9 cellular contexts compared by ENCODE assay signal in genomic region chrX:129678881-129679195, GRCh38. TPM values are rescaled to one million over a fixed set of nuclear protein-coding genes. Genes with fewer than 3 reads are reported as not detected.
DNase-seq lines count a peak whose midpoint lies in the region; ATAC-seq, FAIRE-seq and TF ChIP-seq lines count a peak whose summit lies in the region.
"Had no signal": no experiment of that assay in that cellular context is flagged by ENCODE, and none has a peak within 500 bp of the region (broad histone marks: within the 10 kb centered on the region; RNA-seq: fewer than 3 reads in every experiment).

No MANE protein-coding gene starts in this region.

- H4K20me1 ChIP-seq in BLaER1 (no peaks in the 10 kb centered on the region), astrocyte (ENCODE audit: insufficient read depth, low read length) (no peaks in the 10 kb centered on the region), neural progenitor cell (ENCODE audit: low read depth) (no peaks in the 10 kb centered on the region)

- no peaks in the 10 kb centered on the region for H3K36me3 ChIP-seq in BLaER1
- H3K36me3 ChIP-seq in astrocyte (ENCODE audit: insufficient read depth, low read length) = no peaks in the 10 kb centered on the region
- no peaks in the 10 kb centered on the region for H3K36me3 ChIP-seq in neural progenitor cell

- H3K4me3 Mint-ChIP-seq in astrocyte (ENCODE audit: unreplicated experiment) = no peak overlapping the region
- no peak overlapping the region for H3K4me3 Mint-ChIP-seq in neural progenitor cell

- H3K4me1 ChIP-seq in BLaER1 (peaks cover 17% of the 10 kb centered on the region), astrocyte (ENCODE audit: insufficient read depth, low read length) (peaks cover 13% of the 10 kb centered on the region), neural progenitor cell (no peaks in the 10 kb centered on the region)

- ATAC-seq in HG03025 (IDR thresholded peaks at IDR 0.05; ENCODE audit: low FRiP score, unreplicated experiment) = no peak

- H3K27me3 ChIP-seq in BLaER1 (peaks cover 64% of the 10 kb centered on the region), astrocyte (ENCODE audit: insufficient read depth, low read length) (no peaks in the 10 kb centered on the region), neural progenitor cell (no peaks in the 10 kb centered on the region)

- H3K9me3 Mint-ChIP-seq in astrocyte (ENCODE audit: unreplicated experiment) = no peaks in the 10 kb centered on the region
- no peaks in the 10 kb centered on the region for H3K9me3 Mint-ChIP-seq in neural progenitor cell

- no peaks in the 10 kb centered on the region for H3K79me2 ChIP-seq in astrocyte (ENCODE audit: insufficient read depth, low read length)
- H3K79me2 ChIP-seq in neural progenitor cell (ENCODE audit: low read depth) = no peaks in the 10 kb centered on the region

- H3K4me3 ChIP-seq in BLaER1 (peak overlapping the region; percentile 47; the same call in 1 of the 2 replicates), HFF-Myc (replicated peaks; ENCODE audit: low read depth, low read length) (peak overlapping the region; percentile 30; the same call in 1 of the 2 replicates), astrocyte (ENCODE audit: insufficient read depth, low read depth, low read length) (peak overlapping the region; percentile 33), neural progenitor cell (no peak overlapping the region)

- FAIRE-seq in astrocyte (lab: Jason Lieb, UNC) = peak; percentile 34

- H3K27me3 Mint-ChIP-seq in astrocyte (ENCODE audit: low read depth, unreplicated experiment) = peaks cover 17% of the 10 kb centered on the region
- H3K27me3 Mint-ChIP-seq in neural progenitor cell (ENCODE audit: insufficient read depth, low read depth) = peaks cover 3% of the 10 kb centered on the region

- no peaks in the 10 kb centered on the region for H3K4me1 Mint-ChIP-seq in astrocyte (ENCODE audit: low read depth, unreplicated experiment)
- H3K4me1 Mint-ChIP-seq in neural progenitor cell = no peaks in the 10 kb centered on the region

- H3K27ac ChIP-seq in BLaER1 (no peak overlapping the region), astrocyte (ENCODE audit: low read depth, low read length) (no peak overlapping the region), neural progenitor cell (no peak overlapping the region)

- H3K27ac Mint-ChIP-seq in astrocyte (ENCODE audit: unreplicated experiment) = no peak overlapping the region
- no peak overlapping the region for H3K27ac Mint-ChIP-seq in neural progenitor cell

- H2AFZ ChIP-seq in astrocyte (ENCODE audit: low read depth, low read length) (peak overlapping the region; percentile 87), neural progenitor cell (replicated peaks) (no peak overlapping the region)

- H3K9me3 ChIP-seq in BLaER1 (no peaks in the 10 kb centered on the region), astrocyte (ENCODE audit: insufficient read depth, low read depth, low read length) (no peaks in the 10 kb centered on the region), neural progenitor cell (ENCODE audit: low read depth) (no peaks in the 10 kb centered on the region)

- H3K4me2 ChIP-seq in BLaER1 (peak overlapping the region; percentile 70), astrocyte (ENCODE audit: low read length) (peak overlapping the region; percentile 84), neural progenitor cell (peak overlapping the region; percentile 31)

- H3F3A ChIP-seq in neural progenitor cell (ENCODE audit: low read depth) = no peaks in the 10 kb centered on the region

- DNase-seq in HFF-Myc (ENCODE audit: extremely low read depth, low read depth) (no peak), astrocyte (ENCODE audit: low read depth) (no peak), neural progenitor cell (ENCODE audit: low spot score) (no peak), NCI-H2081 (lab: John Stamatoyannopoulos, UW) (no peak), amniotic stem cell (lab: John Stamatoyannopoulos, UW) (no peak), HuH-7.5 (ENCODE audit: low spot score) (no peak)

- no peaks in the 10 kb centered on the region for H3K36me3 Mint-ChIP-seq in astrocyte (ENCODE audit: low read depth, unreplicated experiment)
- no peaks in the 10 kb centered on the region for H3K36me3 Mint-ChIP-seq in neural progenitor cell

- H3K9ac ChIP-seq in BLaER1 (peak overlapping the region; percentile 12; the same call in 1 of the 2 replicates), astrocyte (ENCODE audit: low read length) (no peak overlapping the region), neural progenitor cell (no peak overlapping the region)

- no peak for TF ChIP-seq CTCF in HFF-Myc (IDR thresholded peaks at IDR 0.05; ENCODE audit: low read depth, low read length, missing control alignments)
- no peak for TF ChIP-seq CTCF in astrocyte (IDR thresholded peaks at IDR 0.05; ENCODE audit: insufficient read depth, low read depth, low read length)
- no peak for TF ChIP-seq CTCF in neural progenitor cell (IDR thresholded peaks at IDR 0.05)

RNA-seq across cellular contexts. Expression of gene APLN, which starts 24.1 kb away (rescaled TPM):
- total RNA-seq in astrocyte = 0.62 and 2.1 TPM in 2 replicates
- 0.22 and 0.46 TPM in 2 replicates for total RNA-seq in neural progenitor cell (ENCODE audit: low replicate concordance)

RNA-seq across cellular contexts. Expression of gene XPNPEP2, which starts 59.9 kb away (rescaled TPM):
- not detected in 2 replicates for total RNA-seq in astrocyte
- total RNA-seq in neural progenitor cell (ENCODE audit: low replicate concordance) = 0.19 and 1.7 TPM in 2 replicates
- total RNA-seq: LHCN-M2 had no signal

Comparison
In these comparisons a context has a peak if more than half of its experiments do, and no peak if none do; other contexts are left out.
1. H3K4me2 ChIP-seq: peak in every context shown above with its lines; median percentile 84 in astrocyte; 70 in BLaER1; 31 in neural progenitor cell.